ENCODE assay signal across 13 cellular contexts in the genomic region with DNA sequence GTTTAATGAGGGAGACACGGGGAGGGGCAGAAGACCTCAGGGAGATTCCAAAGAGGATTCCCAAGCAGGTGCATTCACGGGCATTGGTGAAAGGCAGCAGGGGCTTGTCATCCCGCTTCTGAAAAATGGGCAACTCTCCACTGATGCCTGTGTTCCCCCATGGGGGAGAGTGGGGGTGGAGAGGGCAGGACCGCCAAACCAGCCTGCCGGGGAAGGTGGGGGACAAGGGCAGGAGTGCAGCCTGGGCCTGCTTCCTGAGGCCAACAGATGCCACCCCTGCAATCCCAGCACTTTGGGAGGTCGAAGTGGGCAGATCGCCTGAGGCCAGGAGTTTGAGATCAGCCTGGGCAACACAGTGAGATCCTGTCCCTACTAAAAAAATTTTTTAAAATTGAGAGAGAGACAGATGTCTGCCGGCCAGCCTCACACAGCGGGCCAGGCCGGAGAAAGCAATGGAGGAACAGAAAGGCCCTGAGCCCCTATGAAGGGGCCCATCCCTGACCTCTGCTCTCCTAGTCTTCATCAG.
"Had no signal": no experiment of that assay in that cellular context is flagged by ENCODE, and none has a peak within 500 bp of the region (broad histone marks: within the 10 kb centered on the region; RNA-seq: fewer than 3 reads in every experiment).

No MANE protein-coding gene starts in this region.

- H3K36me3 Mint-ChIP-seq: activated naive CD8-positive, alpha-beta T cell treated with anti-CD3 and anti-CD28 coated beads, Interleukin-2, amount 10 ng/mL, durations not matched to agents 7 days and 5 days had no signal

- H3K4me3 ChIP-seq: hepatocyte, right atrium auricular region, thyroid gland had no signal

- H3K27me3 ChIP-seq: hepatocyte, right atrium auricular region, thyroid gland had no signal

- H3K9me3 Mint-ChIP-seq: activated CD4-positive, alpha-beta T cell treated with anti-CD3 and anti-CD28 coated beads, Interleukin-2, amount 10 ng/mL, durations not matched to agents 24 days and 14 days had no signal

- H3K36me3 ChIP-seq: right atrium auricular region, thyroid gland had no signal

- DNase-seq: activated CD4-positive, alpha-beta T cell treated with anti-CD3 and anti-CD28 coated beads, Interleukin-2, amount 10 ng/mL, durations not matched to agents 24 days and 14 days; activated CD4-positive, CD25-positive, alpha-beta regulatory T cell; activated naive CD4-positive, alpha-beta T cell; activated naive CD8-positive, alpha-beta T cell treated with anti-CD3 and anti-CD28 coated beads, Interleukin-2, amount 10 ng/mL, durations not matched to agents 7 days and 5 days; anterior cingulate cortex; erythroblast; naive B cell; nucleus accumbens; thyroid gland had no signal

- H3K27ac ChIP-seq: right atrium auricular region, thyroid gland had no signal

- H3K9me3 ChIP-seq: right atrium auricular region, thyroid gland had no signal

- ATAC-seq: left lobe of liver had no signal

- H3K4me3 Mint-ChIP-seq: activated naive CD8-positive, alpha-beta T cell treated with anti-CD3 and anti-CD28 coated beads, Interleukin-2, amount 10 ng/mL, durations not matched to agents 7 days and 5 days; naive B cell had no signal

- H3K27ac Mint-ChIP-seq: activated CD4-positive, alpha-beta T cell treated with anti-CD3 and anti-CD28 coated beads, Interleukin-2, amount 10 ng/mL, durations not matched to agents 24 days and 14 days; activated naive CD8-positive, alpha-beta T cell treated with anti-CD3 and anti-CD28 coated beads, Interleukin-2, amount 10 ng/mL, durations not matched to agents 7 days and 5 days; progenitor cell of endocrine pancreas had no signal

- H3K27me3 Mint-ChIP-seq: activated CD4-positive, alpha-beta T cell treated with anti-CD3 and anti-CD28 coated beads, Interleukin-2, amount 10 ng/mL, durations not matched to agents 24 days and 14 days; activated naive CD8-positive, alpha-beta T cell treated with anti-CD3 and anti-CD28 coated beads, Interleukin-2, amount 10 ng/mL, durations not matched to agents 7 days and 5 days had no signal
